ENCODE assay signal across 27 cellular contexts in genomic region chr5:151905639-151906038, GRCh38. TPM values are rescaled to one million over a fixed set of nuclear protein-coding genes. Genes with fewer than 3 reads are reported as not detected.
DNase-seq lines count a peak whose midpoint lies in the region; ATAC-seq, FAIRE-seq and TF ChIP-seq lines count a peak whose summit lies in the region.
"Had no signal": no experiment of that assay in that cellular context is flagged by ENCODE, and none has a peak within 500 bp of the region (broad histone marks: within the 10 kb centered on the region; RNA-seq: fewer than 3 reads in every experiment).

No MANE protein-coding gene starts in this region.

- TF ChIP-seq CTCF in bronchial epithelial cell (IDR thresholded peaks at IDR 0.05; ENCODE audit: insufficient read depth, low read length, severe bottlenecking) = no peak

- H3K4me1 ChIP-seq in trophoblast cell (ENCODE audit: control insufficient read depth in 1 of 2, insufficient read depth in 2 of 2, low read length in 2 of 2) = no peaks in the 10 kb centered on the region
- H3K4me1 ChIP-seq: left lung, psoas muscle had no signal

- no peak overlapping the region for H3K4me3 Mint-ChIP-seq in activated CD8-positive, alpha-beta T cell treated with anti-CD3 and anti-CD28 coated beads, Interleukin-2, amount 10 ng/mL, durations not matched to agents 7 days and 5 days
- H3K4me3 Mint-ChIP-seq in activated CD8-positive, alpha-beta memory T cell treated with anti-CD3 and anti-CD28 coated beads, Interleukin-2, amount 10 ng/mL, durations not matched to agents 7 days and 5 days = no peak overlapping the region
- H3K4me3 Mint-ChIP-seq: activated CD8-positive, alpha-beta T cell treated with anti-CD3 and anti-CD28 coated beads for 36 hours; CD4-positive, alpha-beta memory T cell; stimulated activated memory B cell treated with anti-CD40 and anti-IgM and Interleukin-4, amounts not matched to agents 10 μg/mL and 1 μg/mL and 100 μg/mL, for 72 hours had no signal

- POLR2A ChIA-PET in activated CD8-positive, alpha-beta T cell treated with anti-CD3 and anti-CD28 coated beads, Interleukin-2, amount 10 ng/mL, durations not matched to agents 7 days and 5 days (lab: Charles Lee) = no interaction called here

- no peak overlapping the region for H4K12ac ChIP-seq in trophoblast cell (ENCODE audit: low read depth, low read length)

- CTCF ChIA-PET in activated CD8-positive, alpha-beta T cell treated with anti-CD3 and anti-CD28 coated beads, Interleukin-2, amount 10 ng/mL, durations not matched to agents 7 days and 5 days (lab: Charles Lee) = no interaction called here
- CTCF ChIA-PET in activated CD8-positive, alpha-beta memory T cell treated with anti-CD3 and anti-CD28 coated beads, Interleukin-2, amount 10 ng/mL, durations not matched to agents 7 days and 5 days (lab: Charles Lee) = no interaction called here

- no peaks in the 10 kb centered on the region for H3K79me1 ChIP-seq in trophoblast cell (ENCODE audit: low read length)

- H3K9me3 ChIP-seq in trophoblast cell (ENCODE audit: insufficient read depth, low read depth, low read length) = no peaks in the 10 kb centered on the region
- H3K9me3 ChIP-seq: heart right ventricle, left lung, psoas muscle had no signal

- H3K27ac Mint-ChIP-seq in activated CD8-positive, alpha-beta T cell treated with anti-CD3 and anti-CD28 coated beads, Interleukin-2, amount 10 ng/mL, durations not matched to agents 7 days and 5 days = no peak overlapping the region
- no peak overlapping the region for H3K27ac Mint-ChIP-seq in activated CD8-positive, alpha-beta memory T cell treated with anti-CD3 and anti-CD28 coated beads, Interleukin-2, amount 10 ng/mL, durations not matched to agents 7 days and 5 days
- H3K27ac Mint-ChIP-seq: activated CD8-positive, alpha-beta T cell treated with anti-CD3 and anti-CD28 coated beads for 36 hours; CD4-positive, alpha-beta memory T cell; stimulated activated memory B cell treated with anti-CD40 and anti-IgM and Interleukin-4, amounts not matched to agents 10 μg/mL and 1 μg/mL and 100 μg/mL, for 72 hours had no signal

- no peaks in the 10 kb centered on the region for H3K79me2 ChIP-seq in trophoblast cell (ENCODE audit: control insufficient read depth, insufficient read depth, low read length, poor library complexity)

- no peak overlapping the region for H3K4ac ChIP-seq in trophoblast cell (ENCODE audit: low read depth, low read length)

- TF ChIP-seq EP300 in Ishikawa (IDR thresholded peaks at IDR 0.05; ENCODE audit: borderline replicate concordance) = no peak

- H2BK120ac ChIP-seq in trophoblast cell (ENCODE audit: insufficient read depth, low read length, poor library complexity) = no peak overlapping the region

- H3K9ac ChIP-seq in trophoblast cell (ENCODE audit: low read length) = no peak overlapping the region

- H3K4me1 Mint-ChIP-seq in activated CD8-positive, alpha-beta T cell treated with anti-CD3 and anti-CD28 coated beads, Interleukin-2, amount 10 ng/mL, durations not matched to agents 7 days and 5 days (ENCODE audit: low read depth) = no peaks in the 10 kb centered on the region
- no peaks in the 10 kb centered on the region for H3K4me1 Mint-ChIP-seq in activated CD8-positive, alpha-beta memory T cell treated with anti-CD3 and anti-CD28 coated beads, Interleukin-2, amount 10 ng/mL, durations not matched to agents 7 days and 5 days
- H3K4me1 Mint-ChIP-seq: CD4-positive, alpha-beta memory T cell had no signal

- no peak overlapping the region for H4K91ac ChIP-seq in trophoblast cell (ENCODE audit: low read depth, low read length)

- no peak overlapping the region for H2BK12ac ChIP-seq in trophoblast cell (ENCODE audit: low read length)

- H3K36me3 ChIP-seq in bronchial epithelial cell (ENCODE audit: control insufficient read depth, insufficient read depth, low read length) = no peaks in the 10 kb centered on the region
- no peaks in the 10 kb centered on the region for H3K36me3 ChIP-seq in trophoblast cell (ENCODE audit: control insufficient read depth in 1 of 2, insufficient read depth in 2 of 2, low read length in 2 of 2)
- H3K36me3 ChIP-seq: heart right ventricle, left lung had no signal

- H3K23ac ChIP-seq in trophoblast cell (ENCODE audit: low read length) = peak overlapping the region; percentile 5

- DNase-seq in Daoy (ENCODE audit: low read depth) = peak; percentile 77
- peak; percentile 63 for DNase-seq in bronchial epithelial cell (ENCODE audit: low read depth)
- peak; percentile 65 to 83 for DNase-seq in trophoblast cell
- no peak for DNase-seq in activated CD8-positive, alpha-beta T cell treated with anti-CD3 and anti-CD28 coated beads, Interleukin-2, amount 10 ng/mL, durations not matched to agents 7 days and 5 days
- no peak for DNase-seq in activated CD8-positive, alpha-beta memory T cell treated with anti-CD3 and anti-CD28 coated beads, Interleukin-2, amount 10 ng/mL, durations not matched to agents 7 days and 5 days
- DNase-seq: activated CD8-positive, alpha-beta T cell treated with anti-CD3 and anti-CD28 coated beads for 36 hours; activated gamma-delta T cell treated with Interleukin-2 at 50 U/mL for 16 hours; activated T-cell treated with anti-CD3 and anti-CD28 coated beads, Interleukin-2, amount 50 U/mL, for 1 hour; caudate nucleus; CD4-positive, alpha-beta memory T cell; dorsolateral prefrontal cortex; heart right ventricle; KG1; left lung; NCI-H1930; NCI-H345; psoas muscle; stimulated activated CD4-positive, alpha-beta T cell treated with anti-CD3 and anti-CD28 coated beads, Interleukin-2, amount 100 ng/mL, for 24 hours; SW 1271 had no signal

- H2AK5ac ChIP-seq in trophoblast cell (ENCODE audit: low read length) = no peak overlapping the region

- no peak for ATAC-seq in activated CD8-positive, alpha-beta T cell treated with anti-CD3 and anti-CD28 coated beads, Interleukin-2, amount 10 ng/mL, durations not matched to agents 7 days and 5 days
- ATAC-seq in HG03460 (IDR thresholded peaks at IDR 0.05; ENCODE audit: unreplicated experiment) = no peak
- ATAC-seq in activated CD8-positive, alpha-beta memory T cell treated with anti-CD3 and anti-CD28 coated beads, Interleukin-2, amount 10 ng/mL, durations not matched to agents 7 days and 5 days = no peak
- ATAC-seq: activated CD8-positive, alpha-beta T cell treated with anti-CD3 and anti-CD28 coated beads for 36 hours; HCT116; heart right ventricle; left lung; psoas muscle; stimulated activated memory B cell treated with anti-CD40 and anti-IgM and Interleukin-4, amounts not matched to agents 10 μg/mL and 1 μg/mL and 100 μg/mL, for 72 hours had no signal

- no peak for FAIRE-seq in bronchial epithelial cell (lab: Jason Lieb, UNC)
- FAIRE-seq: GM19239 had no signal

- TF ChIP-seq RAD21 in Ishikawa (IDR thresholded peaks at IDR 0.05; ENCODE audit: low read depth) = no peak

- no peak overlapping the region for H3K4me2 ChIP-seq in trophoblast cell (ENCODE audit: low read length)

- no peaks in the 10 kb centered on the region for H3K9me3 Mint-ChIP-seq in activated CD8-positive, alpha-beta T cell treated with anti-CD3 and anti-CD28 coated beads, Interleukin-2, amount 10 ng/mL, durations not matched to agents 7 days and 5 days (ENCODE audit: insufficient read depth)
- H3K9me3 Mint-ChIP-seq in activated CD8-positive, alpha-beta memory T cell treated with anti-CD3 and anti-CD28 coated beads, Interleukin-2, amount 10 ng/mL, durations not matched to agents 7 days and 5 days (ENCODE audit: low read depth) = no peaks in the 10 kb centered on the region
- H3K9me3 Mint-ChIP-seq: activated CD8-positive, alpha-beta T cell treated with anti-CD3 and anti-CD28 coated beads for 36 hours; CD4-positive, alpha-beta memory T cell; stimulated activated memory B cell treated with anti-CD40 and anti-IgM and Interleukin-4, amounts not matched to agents 10 μg/mL and 1 μg/mL and 100 μg/mL, for 72 hours had no signal

- no peak overlapping the region for H3K14ac ChIP-seq in trophoblast cell (ENCODE audit: low read length)

- WGBS in trophoblast cell (ENCODE audit: extremely low coverage, insufficient coverage, insufficient read length) = no CpG with 5 or more reads among the region's 5 CpGs

- no peak overlapping the region for H3K4me3 ChIP-seq in bronchial epithelial cell (ENCODE audit: low read depth, low read length)
- H3K4me3 ChIP-seq in trophoblast cell (ENCODE audit: low read depth, low read length) = no peak overlapping the region
- H3K4me3 ChIP-seq: dorsolateral prefrontal cortex, heart right ventricle, left lung, psoas muscle, skin epidermis had no signal

- H3K27me3 ChIP-seq in bronchial epithelial cell (ENCODE audit: control insufficient read depth, insufficient read depth, low read length) (no peaks in the 10 kb centered on the region), trophoblast cell (ENCODE audit: insufficient read depth, low read length) (no peaks in the 10 kb centered on the region)
- H3K27me3 ChIP-seq: heart right ventricle had no signal

- H2BK5ac ChIP-seq in trophoblast cell (ENCODE audit: low read depth, low read length, poor library complexity) = no peak overlapping the region

- no peak overlapping the region for H3K18ac ChIP-seq in trophoblast cell (ENCODE audit: low read length)

- no peak overlapping the region for H2AFZ ChIP-seq in trophoblast cell (ENCODE audit: insufficient read depth, low read length, poor library complexity)

- no peaks in the 10 kb centered on the region for H3K36me3 Mint-ChIP-seq in activated CD8-positive, alpha-beta T cell treated with anti-CD3 and anti-CD28 coated beads, Interleukin-2, amount 10 ng/mL, durations not matched to agents 7 days and 5 days (ENCODE audit: low read depth)
- H3K36me3 Mint-ChIP-seq in activated CD8-positive, alpha-beta memory T cell treated with anti-CD3 and anti-CD28 coated beads, Interleukin-2, amount 10 ng/mL, durations not matched to agents 7 days and 5 days = no peaks in the 10 kb centered on the region
- H3K36me3 Mint-ChIP-seq: CD4-positive, alpha-beta memory T cell; stimulated activated memory B cell treated with anti-CD40 and anti-IgM and Interleukin-4, amounts not matched to agents 10 μg/mL and 1 μg/mL and 100 μg/mL, for 72 hours had no signal

- H3K27ac ChIP-seq in trophoblast cell (ENCODE audit: low read depth, low read length) = no peak overlapping the region
- H3K27ac ChIP-seq: dorsolateral prefrontal cortex, heart right ventricle, left lung, psoas muscle, skin epidermis had no signal

- no peak overlapping the region for H4K8ac ChIP-seq in trophoblast cell (ENCODE audit: low read depth, low read length)

- H3K27me3 Mint-ChIP-seq in activated CD8-positive, alpha-beta T cell treated with anti-CD3 and anti-CD28 coated beads, Interleukin-2, amount 10 ng/mL, durations not matched to agents 7 days and 5 days (ENCODE audit: low read depth) = peaks cover 4% of the 10 kb centered on the region
- peaks cover 14% of the 10 kb centered on the region for H3K27me3 Mint-ChIP-seq in activated CD8-positive, alpha-beta memory T cell treated with anti-CD3 and anti-CD28 coated beads, Interleukin-2, amount 10 ng/mL, durations not matched to agents 7 days and 5 days
- H3K27me3 Mint-ChIP-seq: stimulated activated memory B cell treated with anti-CD40 and anti-IgM and Interleukin-4, amounts not matched to agents 10 μg/mL and 1 μg/mL and 100 μg/mL, for 72 hours had no signal

RNA-seq across cellular contexts. Expression of gene GLRA1, which starts 19.0 kb away (rescaled TPM):
- not detected in 2 replicates for total RNA-seq in Daoy (2014; rRNA removed; shearing (Covaris generic))
- not detected in 2 replicates for total RNA-seq in bronchial epithelial cell
- polyA plus RNA-seq in trophoblast cell (2013) = not detected in 2 replicates
- not detected for total RNA-seq in activated CD8-positive, alpha-beta T cell treated with anti-CD3 and anti-CD28 coated beads, Interleukin-2, amount 10 ng/mL, durations not matched to agents 7 days and 5 days
- not detected for total RNA-seq in activated CD8-positive, alpha-beta memory T cell treated with anti-CD3 and anti-CD28 coated beads, Interleukin-2, amount 10 ng/mL, durations not matched to agents 7 days and 5 days
- total RNA-seq: activated CD8-positive, alpha-beta T cell treated with anti-CD3 and anti-CD28 coated beads for 36 hours; CD4-positive, alpha-beta memory T cell; fibroblast of villous mesenchyme; heart right ventricle; left lung; psoas muscle; temporal lobe had no signal
- polyA plus RNA-seq: CD4-positive, alpha-beta memory T cell; heart right ventricle; psoas muscle had no signal

Comparison
In these comparisons a context has a peak if more than half of its experiments do, and no peak if none do; other contexts are left out.
1. DNase-seq: peak in Daoy (single experiment), bronchial epithelial cell (single experiment) and trophoblast cell (2 of 2); none in activated CD8-positive, alpha-beta T cell treated with anti-CD3 and anti-CD28 coated beads, Interleukin-2, amount 10 ng/mL, durations not matched to agents 7 days and 5 days (single experiment) and activated CD8-positive, alpha-beta memory T cell treated with anti-CD3 and anti-CD28 coated beads, Interleukin-2, amount 10 ng/mL, durations not matched to agents 7 days and 5 days (single experiment).